In genomic region chr12:109993091-109993490, GRCh38 we compare ENCODE assay signal across 17 cellular contexts. TPM values are rescaled to one million over a fixed set of nuclear protein-coding genes. Genes with fewer than 3 reads are reported as not detected.
DNase-seq lines count a peak whose midpoint lies in the region; ATAC-seq and TF ChIP-seq lines count a peak whose summit lies in the region.
"Had no signal": no experiment of that assay in that cellular context is flagged by ENCODE, and none has a peak within 500 bp of the region (broad histone marks: within the 10 kb centered on the region; RNA-seq: fewer than 3 reads in every experiment).

No MANE protein-coding gene starts in this region.

- ATAC-seq in activated CD4-positive, alpha-beta T cell treated with anti-CD3 and anti-CD28 coated beads for 36 hours: no peak
- ATAC-seq in DND-41 (ENCODE audit: insufficient read depth, low read depth): no peak
- ATAC-seq in activated CD8-positive, alpha-beta T cell treated with anti-CD3 and anti-CD28 coated beads for 36 hours: no peak
- ATAC-seq in naive B cell (ENCODE audit: low read depth in 2 of 2): no peak
- no peak for ATAC-seq in HG03139 (IDR thresholded peaks at IDR 0.05; ENCODE audit: unreplicated experiment)
- ATAC-seq: stimulated activated memory B cell treated with anti-CD40 and anti-IgM and Interleukin-4, amounts not matched to agents 10 μg/mL and 1 μg/mL and 100 μg/mL, for 72 hours had no signal

- H3K27me3 Mint-ChIP-seq in activated CD4-positive, alpha-beta T cell treated with anti-CD3 and anti-CD28 coated beads for 36 hours: no peaks in the 10 kb centered on the region
- no peaks in the 10 kb centered on the region for H3K27me3 Mint-ChIP-seq in activated CD8-positive, alpha-beta T cell treated with anti-CD3 and anti-CD28 coated beads for 36 hours
- no peaks in the 10 kb centered on the region for H3K27me3 Mint-ChIP-seq in naive B cell
- H3K27me3 Mint-ChIP-seq in Calu3 (ENCODE audit: unreplicated experiment): no peaks in the 10 kb centered on the region
- H3K27me3 Mint-ChIP-seq: stimulated activated memory B cell treated with anti-CD40 and anti-IgM and Interleukin-4, amounts not matched to agents 10 μg/mL and 1 μg/mL and 100 μg/mL, for 72 hours had no signal

- H3K9me3 Mint-ChIP-seq in activated CD4-positive, alpha-beta T cell treated with anti-CD3 and anti-CD28 coated beads for 36 hours (ENCODE audit: low read depth): no peaks in the 10 kb centered on the region
- no peaks in the 10 kb centered on the region for H3K9me3 Mint-ChIP-seq in activated CD8-positive, alpha-beta T cell treated with anti-CD3 and anti-CD28 coated beads for 36 hours
- no peaks in the 10 kb centered on the region for H3K9me3 Mint-ChIP-seq in naive B cell
- H3K9me3 Mint-ChIP-seq in Calu3 (ENCODE audit: low read depth, unreplicated experiment): no peaks in the 10 kb centered on the region
- H3K9me3 Mint-ChIP-seq: endodermal cell; nephron progenitor cell; stimulated activated memory B cell treated with anti-CD40 and anti-IgM and Interleukin-4, amounts not matched to agents 10 μg/mL and 1 μg/mL and 100 μg/mL, for 72 hours had no signal

- no peak for DNase-seq in activated CD4-positive, alpha-beta T cell treated with anti-CD3 and anti-CD28 coated beads for 36 hours
- DNase-seq in activated CD4-positive, alpha-beta T cell treated with anti-CD3 and anti-CD28 coated beads, Interleukin-2, amount 50 U/mL, for 4 hours: no peak
- DNase-seq in DND-41 (no peak), naive B cell (no peak), Calu3 (no peak), brain microvascular endothelial cell (no peak)
- no peak for DNase-seq in activated CD8-positive, alpha-beta T cell treated with anti-CD3 and anti-CD28 coated beads for 36 hours
- DNase-seq: activated CD4-positive, CD25-positive, alpha-beta regulatory T cell; amygdala; endodermal cell; mammary epithelial cell; NCI-H1436; nephron progenitor cell; trophoblast cell had no signal

- H3K4me1 ChIP-seq in DND-41 (ENCODE audit: insufficient read depth, low read length): peaks cover 33% of the 10 kb centered on the region

- H3K4me3 ChIP-seq in DND-41 (ENCODE audit: low read depth in 1 of 2, low read length in 2 of 2) (no peak overlapping the region), brain microvascular endothelial cell (ENCODE audit: low read depth, low read length) (no peak overlapping the region)
- H3K4me3 ChIP-seq: hepatocyte had no signal

- H3K4me2 ChIP-seq in DND-41 (ENCODE audit: insufficient read depth, low read length): peak overlapping the region; percentile 92; the same call in 1 of the 2 replicates
- H3K4me2 ChIP-seq: hepatocyte had no signal

- CTCF ChIA-PET in activated CD4-positive, alpha-beta T cell treated with anti-CD3 and anti-CD28 coated beads for 36 hours (lab: Charles Lee): interaction anchor here (0.6 to 2.1 kb wide), 3 partner anchors 10 to 11 kb away, joined by 3 to 6 read pairs (median 4); no protein-coding TSS in a partner anchor
- CTCF ChIA-PET in activated CD8-positive, alpha-beta T cell treated with anti-CD3 and anti-CD28 coated beads for 36 hours (lab: Charles Lee): interaction anchor here (2.8 kb wide), 1 partner anchor 11 kb away, joined by 11 read pairs; no protein-coding TSS in a partner anchor
- CTCF ChIA-PET in Calu3 (lab: Charles Lee): interaction anchor here (0.6 to 0.7 kb wide), 2 partner anchors 20 to 332 kb away, joined by 3 to 5 read pairs; no protein-coding TSS in a partner anchor

- H3K27ac Mint-ChIP-seq in activated CD4-positive, alpha-beta T cell treated with anti-CD3 and anti-CD28 coated beads for 36 hours: peak overlapping the region; percentile 97
- peak overlapping the region; percentile 47 for H3K27ac Mint-ChIP-seq in activated CD8-positive, alpha-beta T cell treated with anti-CD3 and anti-CD28 coated beads for 36 hours
- peak overlapping the region in 5 of 6 donors; percentile 18 to 97 (median 54) for H3K27ac Mint-ChIP-seq in naive B cell
- H3K27ac Mint-ChIP-seq in Calu3 (ENCODE audit: unreplicated experiment): no peak overlapping the region
- H3K27ac Mint-ChIP-seq: endodermal cell; nephron progenitor cell; stimulated activated memory B cell treated with anti-CD40 and anti-IgM and Interleukin-4, amounts not matched to agents 10 μg/mL and 1 μg/mL and 100 μg/mL, for 72 hours had no signal

- POLR2A ChIA-PET in activated CD4-positive, alpha-beta T cell treated with anti-CD3 and anti-CD28 coated beads for 36 hours (lab: Charles Lee): interaction anchor here (0.6 kb wide), 1 partner anchor 288 kb away, joined by 4 read pairs; no protein-coding TSS in a partner anchor
- POLR2A ChIA-PET in activated CD8-positive, alpha-beta T cell treated with anti-CD3 and anti-CD28 coated beads for 36 hours (lab: Charles Lee): interaction anchor here (0.8 to 4.5 kb wide), 4 partner anchors 9 to 20 kb away, joined by 3 to 16 read pairs (median 4); no protein-coding TSS in a partner anchor

- TF ChIP-seq CTCF in DND-41 (IDR thresholded peaks at IDR 0.05; ENCODE audit: borderline replicate concordance, extremely low read depth, low read length, poor library complexity, severe bottlenecking): no peak
- no peak for TF ChIP-seq CTCF in activated CD8-positive, alpha-beta T cell treated with anti-CD3 and anti-CD28 coated beads for 36 hours (IDR thresholded peaks at IDR 0.05)
- TF ChIP-seq CTCF in Calu3 (IDR thresholded peaks at IDR 0.05; ENCODE audit: unreplicated experiment): no peak
- no peak for TF ChIP-seq CTCF in brain microvascular endothelial cell (IDR thresholded peaks at IDR 0.05; ENCODE audit: low read depth, low read length, missing control alignments)

- no peak overlapping the region for H2AFZ ChIP-seq in DND-41 (ENCODE audit: low read depth, low read length)
- H2AFZ ChIP-seq: hepatocyte had no signal

- H3K9me3 ChIP-seq in DND-41 (ENCODE audit: insufficient read depth, low read length, severe bottlenecking): no peaks in the 10 kb centered on the region

- H3K4me1 Mint-ChIP-seq in activated CD4-positive, alpha-beta T cell treated with anti-CD3 and anti-CD28 coated beads for 36 hours: peaks cover 69% of the 10 kb centered on the region
- peaks cover 53% of the 10 kb centered on the region for H3K4me1 Mint-ChIP-seq in activated CD8-positive, alpha-beta T cell treated with anti-CD3 and anti-CD28 coated beads for 36 hours (ENCODE audit: low read depth)
- H3K4me1 Mint-ChIP-seq in naive B cell: peaks cover 36 to 70% (median 41%) of the 10 kb centered on the region in 3 donors
- H3K4me1 Mint-ChIP-seq in Calu3 (ENCODE audit: low read depth, unreplicated experiment): peaks cover 15% of the 10 kb centered on the region

- no peak overlapping the region for H3K27ac ChIP-seq in DND-41 (ENCODE audit: low read length)
- no peak overlapping the region for H3K27ac ChIP-seq in brain microvascular endothelial cell
- H3K27ac ChIP-seq: hepatocyte had no signal

- no peak overlapping the region for H3K4me3 Mint-ChIP-seq in activated CD4-positive, alpha-beta T cell treated with anti-CD3 and anti-CD28 coated beads for 36 hours
- peak overlapping the region; percentile 5 for H3K4me3 Mint-ChIP-seq in activated CD8-positive, alpha-beta T cell treated with anti-CD3 and anti-CD28 coated beads for 36 hours
- peak overlapping the region in 6 of 8 donors; percentile 42 to 96 (median 94) for H3K4me3 Mint-ChIP-seq in naive B cell
- H3K4me3 Mint-ChIP-seq in Calu3 (ENCODE audit: low read depth, unreplicated experiment): no peak overlapping the region
- H3K4me3 Mint-ChIP-seq: endodermal cell had no signal

- H4K20me1 ChIP-seq in DND-41 (ENCODE audit: insufficient read depth, low read length): peaks cover 12% of the 10 kb centered on the region; the same call in 1 of the 2 replicates

- H3K27me3 ChIP-seq in DND-41 (ENCODE audit: insufficient read depth, low read length, poor library complexity) (no peaks in the 10 kb centered on the region), brain microvascular endothelial cell (replicated peaks) (no peaks in the 10 kb centered on the region)
- H3K27me3 ChIP-seq: hepatocyte had no signal

- in situ Hi-C loops in brain microvascular endothelial cell (cut with HindIII; ENCODE audit: low pct_ligation_motif_present, low sequenced_read_pairs): no loop called here

- BruUV-seq in Calu3 (replicated peaks; lab: Mats Ljungman, UMichigan): no TSS peak

- H3K9ac ChIP-seq in DND-41 (ENCODE audit: low read depth, low read length): no peak overlapping the region

- peaks cover 43% of the 10 kb centered on the region for H3K36me3 ChIP-seq in DND-41 (ENCODE audit: insufficient read depth, low read length)
- peaks cover 6% of the 10 kb centered on the region for H3K36me3 ChIP-seq in brain microvascular endothelial cell (replicated peaks)

- H3K36me3 Mint-ChIP-seq in activated CD4-positive, alpha-beta T cell treated with anti-CD3 and anti-CD28 coated beads for 36 hours (ENCODE audit: low read depth): peaks cover 32% of the 10 kb centered on the region
- peaks cover 26% of the 10 kb centered on the region for H3K36me3 Mint-ChIP-seq in activated CD8-positive, alpha-beta T cell treated with anti-CD3 and anti-CD28 coated beads for 36 hours (ENCODE audit: low read depth)
- H3K36me3 Mint-ChIP-seq in naive B cell (peaks cover 0 to 9% of the 10 kb centered on the region in 2 donors), Calu3 (ENCODE audit: insufficient read depth, unreplicated experiment) (peaks cover 26% of the 10 kb centered on the region)

- H3K79me2 ChIP-seq in DND-41 (ENCODE audit: insufficient read depth, low read length): peaks cover 66% of the 10 kb centered on the region

- intact Hi-C loops in activated CD4-positive, alpha-beta T cell treated with anti-CD3 and anti-CD28 coated beads for 36 hours (cut with DNase I, micrococcal nuclease): no loop called here
- intact Hi-C loops in activated CD8-positive, alpha-beta T cell treated with anti-CD3 and anti-CD28 coated beads for 36 hours (cut with micrococcal nuclease): no loop called here
- intact Hi-C loops in Calu3 (cut with micrococcal nuclease; ENCODE audit: unreplicated experiment): no loop called here

RNA-seq across cellular contexts. Expression of gene GIT2, which starts 3.1 kb away (rescaled TPM):
- total RNA-seq in activated CD4-positive, alpha-beta T cell treated with anti-CD3 and anti-CD28 coated beads for 36 hours: 10 to 100 TPM; 50.2 to 58.2 TPM
- total RNA-seq in activated CD8-positive, alpha-beta T cell treated with anti-CD3 and anti-CD28 coated beads for 36 hours: 10 to 100 TPM; 49.2 to 49.6 TPM
- 100 to 1,000 TPM in 4 of 6 donors, 10 to 100 TPM in 2; 95.1 to 129 (median 101) TPM for polyA plus RNA-seq in naive B cell (ENCODE audit: low read depth in 6 of 6)
- total RNA-seq in Calu3 (2022): 56.0 TPM in 2 replicates

RNA-seq across cellular contexts. Expression of gene ANKRD13A, which starts 6.1 kb away (rescaled TPM):
- total RNA-seq in activated CD4-positive, alpha-beta T cell treated with anti-CD3 and anti-CD28 coated beads for 36 hours: 10 to 100 TPM; 38.2 to 39.8 TPM
- 10 to 100 TPM; 33.4 to 37.5 TPM for total RNA-seq in activated CD8-positive, alpha-beta T cell treated with anti-CD3 and anti-CD28 coated beads for 36 hours
- polyA plus RNA-seq in naive B cell (ENCODE audit: low read depth in 6 of 6): 10 to 100 TPM; 65.4 to 95.4 (median 78.7) TPM
- total RNA-seq in Calu3 (2022): 34.5 and 40.4 TPM in 2 replicates

RNA-seq across cellular contexts. Expression of gene C12orf76, which starts 55.2 kb away (rescaled TPM):
- 10 to 100 TPM; 10.2 to 10.5 TPM for total RNA-seq in activated CD4-positive, alpha-beta T cell treated with anti-CD3 and anti-CD28 coated beads for 36 hours
- total RNA-seq in activated CD8-positive, alpha-beta T cell treated with anti-CD3 and anti-CD28 coated beads for 36 hours: 10 to 100 TPM in 1 of 2 experiments, 1 to 10 TPM in 1; 9.7 to 11.0 TPM
- 10 to 100 TPM; 10.6 to 19.8 (median 16.7) TPM for polyA plus RNA-seq in naive B cell (ENCODE audit: low read depth in 6 of 6)
- 14.2 and 14.7 TPM in 2 replicates for total RNA-seq in Calu3 (2022)

Comparison
In these comparisons a context has a peak if more than half of its experiments do, and no peak if none do; other contexts are left out.
1. H3K4me3 Mint-ChIP-seq: peak in activated CD8-positive, alpha-beta T cell treated with anti-CD3 and anti-CD28 coated beads for 36 hours (single experiment) and naive B cell (6 of 8); none in activated CD4-positive, alpha-beta T cell treated with anti-CD3 and anti-CD28 coated beads for 36 hours (single experiment) and Calu3 (single experiment).